21 cellular contexts compared by ENCODE assay signal in genomic region chr9:84513473-84513872, GRCh38.
DNase-seq lines count a peak whose midpoint lies in the region; FAIRE-seq and TF ChIP-seq lines count a peak whose summit lies in the region.
"Had no signal": no experiment of that assay in that cellular context is flagged by ENCODE, and none has a peak within 500 bp of the region (broad histone marks: within the 10 kb centered on the region; RNA-seq: fewer than 3 reads in every experiment).

No MANE protein-coding gene starts in this region.

- no peaks in the 10 kb centered on the region for H3K36me3 ChIP-seq in breast epithelium
- H3K36me3 ChIP-seq: Peyer's patch, SJCRH30 had no signal

- POLR2A ChIA-PET in MCF 10A (lab: Yijun Ruan, JAX) (no interaction called here), GM10248 (lab: Yijun Ruan, JAX) (no interaction called here)

- FAIRE-seq in D721Med (lab: Jason Lieb, UNC) = no peak
- FAIRE-seq: GM19239, H1 had no signal

- TF ChIP-seq POLR2A in breast epithelium (IDR thresholded peaks at IDR 0.05) = no peak

- no peaks in the 10 kb centered on the region for H3K27me3 ChIP-seq in breast epithelium
- H3K27me3 ChIP-seq: Peyer's patch had no signal

- no peak for TF ChIP-seq CTCF in MCF 10A (IDR thresholded peaks at IDR 0.05; ENCODE audit: unreplicated experiment)
- no peak for TF ChIP-seq CTCF in breast epithelium (IDR thresholded peaks at IDR 0.05)
- no peak for TF ChIP-seq CTCF in epithelial cell of proximal tubule (conservative IDR thresholded peaks at IDR 0.05; ENCODE audit: low read depth, low read length)
- no peak for TF ChIP-seq CTCF in nephron progenitor cell (IDR thresholded peaks at IDR 0.05)
- no peak for TF ChIP-seq CTCF in D721Med (IDR thresholded peaks at IDR 0.05; ENCODE audit: insufficient read depth, missing control alignments)
- TF ChIP-seq CTCF in GM10248 (IDR thresholded peaks at IDR 0.05; ENCODE audit: control extremely low read depth, extremely low read depth, low read depth, missing control alignments) = no peak

- H3K4me3 Mint-ChIP-seq in MCF 10A (ENCODE audit: unreplicated experiment) (no peak overlapping the region), nephron progenitor cell (no peak overlapping the region)
- H3K4me3 Mint-ChIP-seq: IgD-negative memory B cell had no signal

- CTCF ChIA-PET in MCF 10A (lab: Yijun Ruan, JAX) (no interaction called here), GM10248 (lab: Yijun Ruan, JAX) (no interaction called here)

- peaks cover 8% of the 10 kb centered on the region for H3K9me3 Mint-ChIP-seq in MCF 10A (ENCODE audit: unreplicated experiment)
- H3K9me3 Mint-ChIP-seq in nephron progenitor cell = peaks cover 28% of the 10 kb centered on the region

- peaks cover under 1 to 3% of the 10 kb centered on the region in 2 donors for H3K9me3 ChIP-seq in breast epithelium
- H3K9me3 ChIP-seq: Peyer's patch, SJCRH30 had no signal

- H3K27me3 Mint-ChIP-seq in MCF 10A (ENCODE audit: insufficient read depth, unreplicated experiment) = no peaks in the 10 kb centered on the region
- peaks cover 7% of the 10 kb centered on the region for H3K27me3 Mint-ChIP-seq in nephron progenitor cell (ENCODE audit: low read depth, poor library complexity)

- H3K36me3 Mint-ChIP-seq in MCF 10A (ENCODE audit: insufficient read depth, unreplicated experiment) (no peaks in the 10 kb centered on the region), nephron progenitor cell (ENCODE audit: low read depth) (peaks cover 7% of the 10 kb centered on the region)

- BruUV-seq in MCF 10A (replicated peaks; lab: Mats Ljungman, UMichigan) = no TSS peak

- peaks cover 21% of the 10 kb centered on the region for H3K4me1 Mint-ChIP-seq in MCF 10A (ENCODE audit: insufficient read depth, unreplicated experiment)
- peaks cover 27% of the 10 kb centered on the region for H3K4me1 Mint-ChIP-seq in nephron progenitor cell

- H3K4me3 ChIP-seq in breast epithelium (no peak overlapping the region), epithelial cell of proximal tubule (ENCODE audit: low read depth, low read length) (no peak overlapping the region)
- H3K4me3 ChIP-seq: Peyer's patch, SJCRH30 had no signal

- DNase-seq in MCF 10A (ENCODE audit: unreplicated experiment) (peak; percentile 11), breast epithelium (ENCODE audit: low spot score in 2 of 2) (no peak), NCI-H82 (lab: John Stamatoyannopoulos, UW) (peak; percentile 63), epithelial cell of proximal tubule (ENCODE audit: low read depth) (peak; percentile 84), nephron progenitor cell (no peak), CD1c-positive myeloid dendritic cell (ENCODE audit: extremely low spot score) (no peak), D721Med (ENCODE audit: insufficient read length, low spot score) (no peak), GM10248 (ENCODE audit: extremely low spot score) (no peak)
- DNase-seq: AML-193, EL, GF-D8, Karpas-422, NCI-H187, NCI-H446, NCI-H526, Peyer's patch, SJCRH30 had no signal

- no peaks in the 10 kb centered on the region for H3K4me1 ChIP-seq in breast epithelium
- H3K4me1 ChIP-seq: Peyer's patch, SJCRH30 had no signal

- intact Hi-C loops in MCF 10A (cut with micrococcal nuclease) (no loop called here), breast epithelium (cut with DNase I; ENCODE audit: low total_unique reads) (no loop called here)

- H3K27ac Mint-ChIP-seq in MCF 10A (ENCODE audit: low read depth, unreplicated experiment) (peak overlapping the region; percentile 32), nephron progenitor cell (peak overlapping the region; percentile 70)
- H3K27ac Mint-ChIP-seq: IgD-negative memory B cell had no signal

- H3K27ac ChIP-seq in breast epithelium = no peak overlapping the region
- H3K27ac ChIP-seq: C4-2B, Peyer's patch, SJCRH30 had no signal

Comparison
In these comparisons a context has a peak if more than half of its experiments do, and no peak if none do; other contexts are left out.
1. DNase-seq: peak in MCF 10A (single experiment), NCI-H82 (single experiment) and epithelial cell of proximal tubule (single experiment); none in breast epithelium (0 of 2), nephron progenitor cell (single experiment), CD1c-positive myeloid dendritic cell (single experiment), D721Med (single experiment) and GM10248 (single experiment).